In genomic region chr2:155310589-155310988, GRCh38 we compare ENCODE assay signal across 8 cellular contexts.
DNase-seq lines count a peak whose midpoint lies in the region; ATAC-seq, FAIRE-seq and TF ChIP-seq lines count a peak whose summit lies in the region.

No MANE protein-coding gene starts in this region.

- H3K9me3 ChIP-seq in MM.1S (replicated peaks; ENCODE audit: insufficient read depth, low read length) = no peaks in the 10 kb centered on the region

- no peaks in the 10 kb centered on the region for H3K79me2 ChIP-seq in MM.1S (ENCODE audit: low read length)

- H3K4me2 ChIP-seq in MM.1S (ENCODE audit: low read depth, low read length) = no peak overlapping the region

- no peak overlapping the region for H2AFZ ChIP-seq in MM.1S (ENCODE audit: low read length)

- CTCF ChIA-PET in BJ (lab: Yijun Ruan, JAX) = interaction anchor here (0.8 kb wide), 1 partner anchor 8 kb away, joined by 3 read pairs; no protein-coding TSS in a partner anchor

- no peaks in the 10 kb centered on the region for H3K27me3 ChIP-seq in BJ (ENCODE audit: control insufficient read depth, insufficient read depth, low read length)
- no peaks in the 10 kb centered on the region for H3K27me3 ChIP-seq in MM.1S (replicated peaks; ENCODE audit: insufficient read depth, low read length)

- DNase-seq in BJ (ENCODE audit: low read depth) (no peak), GM20000 (ENCODE audit: low spot score) (peak; percentile 10), MM.1S (peak; percentile 50)
- DNase-seq in stimulated activated CD8-positive, alpha-beta memory T cell treated with anti-CD3 and anti-CD28 coated beads, Interleukin-4, amount 100 ng/mL, for 48 hours = no peak

- H3K36me3 ChIP-seq in BJ (ENCODE audit: control insufficient read depth, insufficient read depth, low read length) = no peaks in the 10 kb centered on the region
- H3K36me3 ChIP-seq in MM.1S (replicated peaks; ENCODE audit: insufficient read depth, low read length) = no peaks in the 10 kb centered on the region

- H3K9me2 ChIP-seq in MM.1S (replicated peaks; ENCODE audit: insufficient read depth, low read length) = no peaks in the 10 kb centered on the region

- peak; percentile 20; the same call in 1 of the 2 replicates for TF ChIP-seq CTCF in BJ (IDR thresholded peaks at IDR 0.05; ENCODE audit: insufficient read depth, low read depth, low read length)
- TF ChIP-seq CTCF in GM20000 (IDR thresholded peaks at IDR 0.05; ENCODE audit: extremely low read depth, missing control alignments) = peak; percentile 15
- TF ChIP-seq CTCF in MM.1S (IDR thresholded peaks at IDR 0.05; ENCODE audit: low read length) = peak; percentile 56

- POLR2A ChIA-PET in BJ (lab: Charles Lee) = no interaction called here

- no peak overlapping the region for H3K27ac ChIP-seq in MM.1S (ENCODE audit: low read length)

- H3F3A ChIP-seq in MM.1S (ENCODE audit: insufficient read depth, low read length) = no peaks in the 10 kb centered on the region

- no peak overlapping the region for H3K9ac ChIP-seq in MM.1S (ENCODE audit: low read length)

- ATAC-seq in HG03457 (IDR thresholded peaks at IDR 0.05; ENCODE audit: unreplicated experiment) (no peak), HG03571 (IDR thresholded peaks at IDR 0.05; ENCODE audit: unreplicated experiment) (no peak)

- H3K4me3 ChIP-seq in BJ (ENCODE audit: low read depth, low read length) (no peak overlapping the region), MM.1S (ENCODE audit: low read length) (no peak overlapping the region)

- FAIRE-seq in TTC549 (lab: Jason Lieb, UNC) = peak; percentile 71
- FAIRE-seq in islet of Langerhans (lab: Jason Lieb, UNC) = peak; percentile 93

- H4K20me1 ChIP-seq in MM.1S (ENCODE audit: insufficient read depth, low read length) = no peaks in the 10 kb centered on the region

- H3K4me1 ChIP-seq in MM.1S (ENCODE audit: low read length) = no peaks in the 10 kb centered on the region

Comparison
In these comparisons a context has a peak if more than half of its experiments do, and no peak if none do; other contexts are left out.
1. DNase-seq: peak in GM20000 (single experiment) and MM.1S (single experiment); none in BJ (single experiment) and stimulated activated CD8-positive, alpha-beta memory T cell treated with anti-CD3 and anti-CD28 coated beads, Interleukin-4, amount 100 ng/mL, for 48 hours (single experiment).
2. Peak in every context shown above with its lines, with median percentiles within 50 percentile points of each other: CTCF ChIP-seq.